In genomic region chr7:102436123-102436522, GRCh38 we compare ENCODE assay signal across 1 cellular context.
TF ChIP-seq lines count a peak whose summit lies in the region.

No MANE protein-coding gene starts in this region.

TF ChIP-seq in IMR-90, 13 proteins besides CTCF, POLR2A, EP300 and RAD21:
- TF ChIP-seq BHLHE40 (IDR thresholded peaks at IDR 0.05; ENCODE audit: low read depth, low read length) (no peak), CHD1 (IDR thresholded peaks at IDR 0.05; ENCODE audit: low read depth, low read length) (no peak)
